Comparison of ENCODE assay signal across 8 cellular contexts in genomic region chr7:135160858-135161653, GRCh38. TPM values are rescaled to one million over a fixed set of nuclear protein-coding genes. Genes with fewer than 3 reads are reported as not detected.
DNase-seq lines count a peak whose midpoint lies in the region; ATAC-seq and TF ChIP-seq lines count a peak whose summit lies in the region.

No MANE protein-coding gene starts in this region.

- H3K27ac ChIP-seq in HUES48 (ENCODE audit: low read depth, low read length) (peak overlapping the region; percentile 38), ascending aorta (peak overlapping the region; percentile 65 to 73)

- no peak overlapping the region; the same call in 1 of the 2 replicates for H3K9ac ChIP-seq in HUES48 (ENCODE audit: low read depth, low read length)

- no peaks in the 10 kb centered on the region for H3K27me3 ChIP-seq in HUES48 (ENCODE audit: control insufficient read depth, insufficient read depth, low read length)
- no peaks in the 10 kb centered on the region for H3K27me3 ChIP-seq in ascending aorta

- peaks cover 12% of the 10 kb centered on the region for H3K4me1 ChIP-seq in HUES48 (ENCODE audit: control insufficient read depth, insufficient read depth, low read length)
- H3K4me1 ChIP-seq in ascending aorta: peaks cover 9 to 31% of the 10 kb centered on the region in 2 donors
- H3K4me1 ChIP-seq in mucosa of descending colon (ENCODE audit: low read depth): no peaks in the 10 kb centered on the region

- peaks cover 19% of the 10 kb centered on the region for H3K36me3 ChIP-seq in HUES48 (ENCODE audit: control insufficient read depth, insufficient read depth, low read length)
- H3K36me3 ChIP-seq in ascending aorta: peaks cover 3 to 15% of the 10 kb centered on the region in 2 donors
- H3K36me3 ChIP-seq in mucosa of descending colon (ENCODE audit: low read depth): no peaks in the 10 kb centered on the region

- DNase-seq in CD1c-positive myeloid dendritic cell (ENCODE audit: extremely low spot score) (peak; percentile 50), ascending aorta (ENCODE audit: low spot score in 2 of 2) (no peak), mucosa of descending colon (no peak), midbrain (lab: John Stamatoyannopoulos, UW) (no peak), NCI-H187 treated with DMSO at 0.1 percent for 48 hours (lab: John Stamatoyannopoulos, UW) (no peak), SHP77 treated with DMSO at 0.1 percent for 48 hours (lab: John Stamatoyannopoulos, UW) (no peak), NCI-H2171 (lab: John Stamatoyannopoulos, UW) (no peak)

- peak; percentile 11 for ATAC-seq in mucosa of descending colon

- no peak overlapping the region for H3K4me3 ChIP-seq in HUES48 (ENCODE audit: low read depth, low read length)
- H3K4me3 ChIP-seq in ascending aorta: no peak overlapping the region
- H3K4me3 ChIP-seq in mucosa of descending colon: no peak overlapping the region

- H3K9me3 ChIP-seq in HUES48 (ENCODE audit: control insufficient read depth, insufficient read depth, low read length) (peaks cover 13% of the 10 kb centered on the region; the same call in 1 of the 2 replicates), ascending aorta (peaks cover 0 to 9% of the 10 kb centered on the region in 2 donors), mucosa of descending colon (peaks cover 7% of the 10 kb centered on the region)

- intact Hi-C loops in ascending aorta (cut with DNase I): no loop called here
- intact Hi-C loops in mucosa of descending colon (cut with DNase I, micrococcal nuclease): loop anchor here (5.0 to 10.0 kb wide), 2 partner anchors 196 to 409 kb away; no protein-coding TSS in a partner anchor

- TF ChIP-seq CTCF in ascending aorta (IDR thresholded peaks at IDR 0.05) (no peak), mucosa of descending colon (IDR thresholded peaks at IDR 0.05) (no peak)

RNA-seq across cellular contexts. Expression of gene CYREN, which starts 9.5 kb away (rescaled TPM):
- total RNA-seq in ascending aorta: 21.6 TPM
- 10 to 100 TPM; 34.4 to 42.0 (median 41.2) TPM for total RNA-seq in mucosa of descending colon

RNA-seq across cellular contexts. Expression of gene TMEM140, which starts 13.2 kb away (rescaled TPM):
- total RNA-seq in ascending aorta (26.9 TPM), mucosa of descending colon (10 to 100 TPM; 14.7 to 30.1 (median 20.9) TPM)

RNA-seq across cellular contexts. Expression of gene WDR91, which starts 50.3 kb away (rescaled TPM):
- total RNA-seq in ascending aorta (66.7 TPM), mucosa of descending colon (10 to 100 TPM in 2 of 3 donors, 1 to 10 TPM in 1; 6.4 to 15.4 (median 10.1) TPM)
